ENCODE assay signal across 8 cellular contexts in the genomic region with DNA sequence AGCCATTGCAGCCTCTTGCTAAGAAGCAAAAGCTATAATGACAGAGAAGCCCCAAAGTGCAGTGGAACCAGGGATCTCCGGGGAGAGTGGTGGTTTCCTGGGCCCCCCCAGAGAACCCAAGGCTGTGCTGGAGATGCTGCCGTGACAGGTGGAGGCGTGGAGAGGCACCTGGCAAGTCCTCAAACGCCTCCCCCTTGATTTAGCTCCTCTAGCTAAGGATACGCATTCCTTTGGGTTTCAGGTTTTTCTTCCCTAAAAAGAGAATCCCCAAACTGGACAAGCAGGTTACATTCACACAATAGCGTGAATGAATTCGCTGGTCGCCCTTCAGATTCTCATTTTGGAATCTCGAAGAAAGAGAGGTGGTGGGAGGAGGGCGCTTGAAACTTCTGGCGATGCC. TPM values are rescaled to one million over a fixed set of nuclear protein-coding genes. Genes with fewer than 3 reads are reported as not detected.
A peak's percentile ranks its signal among the peaks of the same experiment; 100 is the strongest.
DNase-seq lines count a peak whose midpoint lies in the region; ATAC-seq, FAIRE-seq and TF ChIP-seq lines count a peak whose summit lies in the region.

No MANE protein-coding gene starts in this region.

- peaks cover 38% of the 10 kb centered on the region for H3K79me2 ChIP-seq in Loucy (ENCODE audit: insufficient read depth, low read length)

- H3K9ac ChIP-seq in Loucy (ENCODE audit: low read depth, low read length, poor library complexity, severe bottlenecking): no peak overlapping the region

- H3K36me3 ChIP-seq in Loucy (ENCODE audit: insufficient read depth, low read length) (no peaks in the 10 kb centered on the region), ectodermal cell (ENCODE audit: control insufficient read depth, insufficient read depth, low read length) (no peaks in the 10 kb centered on the region)

- peak overlapping the region; percentile 95 for H3K4me3 Mint-ChIP-seq in natural killer cell

- ATAC-seq in natural killer cell: no peak
- no peak for ATAC-seq in GM18498 (IDR thresholded peaks at IDR 0.05; ENCODE audit: unreplicated experiment)

- no peaks in the 10 kb centered on the region for H3K36me3 Mint-ChIP-seq in natural killer cell

- peak overlapping the region; percentile 73 for H3K4me2 ChIP-seq in Loucy (ENCODE audit: low read depth, low read length, poor library complexity, severe bottlenecking)

- peak overlapping the region; percentile 85; the same call in 1 of the 2 replicates for H2AFZ ChIP-seq in Loucy (ENCODE audit: low read length)

- TF ChIP-seq CTCF in AG09309 (IDR thresholded peaks at IDR 0.05; ENCODE audit: control insufficient read depth, insufficient read depth, low read depth, low read length, missing control alignments): no peak
- no peak for TF ChIP-seq CTCF in Loucy (conservative IDR thresholded peaks at IDR 0.05; ENCODE audit: low read length)
- TF ChIP-seq CTCF in natural killer cell (IDR thresholded peaks at IDR 0.05): no peak

- no peaks in the 10 kb centered on the region for H3K27me3 ChIP-seq in Loucy (ENCODE audit: insufficient read depth, low read length, poor library complexity, severe bottlenecking)
- peaks cover 21% of the 10 kb centered on the region for H3K27me3 ChIP-seq in ectodermal cell (ENCODE audit: control insufficient read depth, insufficient read depth, low read length, poor library complexity, severe bottlenecking)

- no peak overlapping the region for H3K27ac ChIP-seq in ectodermal cell (ENCODE audit: insufficient read depth, low read depth, low read length, poor library complexity, severe bottlenecking)

- no peak for TF ChIP-seq POLR2A in GM12892 (IDR thresholded peaks at IDR 0.05; ENCODE audit: low read depth, low read length)

- peak overlapping the region; percentile 88 to 93 for H3K27ac Mint-ChIP-seq in natural killer cell

- 32 to 37% methylated on average over 11 of the region's 11 CpGs for WGBS in ectodermal cell, 2 experiments

- H3K27me3 Mint-ChIP-seq in natural killer cell (ENCODE audit: low read depth in 2 of 2): no peaks in the 10 kb centered on the region

- H4K20me1 ChIP-seq in Loucy (ENCODE audit: insufficient read depth, low read length, poor library complexity, severe bottlenecking): peaks cover 33% of the 10 kb centered on the region

- H3K4me1 ChIP-seq in Loucy (ENCODE audit: insufficient read depth, low read length, poor library complexity, severe bottlenecking): peaks cover 31% of the 10 kb centered on the region
- peaks cover 19% of the 10 kb centered on the region for H3K4me1 ChIP-seq in ectodermal cell (ENCODE audit: control insufficient read depth, insufficient read depth, low read length)

- no peaks in the 10 kb centered on the region for H3F3A ChIP-seq in Loucy (ENCODE audit: low read depth)

- intact Hi-C loops in natural killer cell (cut with micrococcal nuclease): loop anchor here (10.0 kb wide), 1 partner anchor 217 kb away; no protein-coding TSS in a partner anchor

- H3K4me1 Mint-ChIP-seq in natural killer cell: peaks cover 42 to 50% of the 10 kb centered on the region in 2 donors

- DNase-seq in AG09309 (ENCODE audit: low read depth) (no peak), natural killer cell (no peak), GM12892 (ENCODE audit: insufficient read length) (no peak), NCI-H2227 (lab: John Stamatoyannopoulos, UW; ENCODE audit: unreplicated experiment) (no peak), NCI-H226 (no peak)

- H3K9me2 ChIP-seq in Loucy (replicated peaks; ENCODE audit: low read depth, low read length): no peaks in the 10 kb centered on the region

- peak overlapping the region; percentile 89 for H3K4me3 ChIP-seq in AG09309 (ENCODE audit: control insufficient read depth, low read depth, low read length)
- H3K4me3 ChIP-seq in Loucy (ENCODE audit: low read length, poor library complexity, severe bottlenecking): peak overlapping the region; percentile 85
- H3K4me3 ChIP-seq in ectodermal cell (ENCODE audit: insufficient read depth, low read depth, low read length): peak overlapping the region; percentile 75

- no peaks in the 10 kb centered on the region for H3K9me3 Mint-ChIP-seq in natural killer cell

- FAIRE-seq in GM12892 (lab: Jason Lieb, UNC): no peak

- H3K9me3 ChIP-seq in Loucy (ENCODE audit: insufficient read depth, low read depth, low read length) (no peaks in the 10 kb centered on the region), ectodermal cell (ENCODE audit: control insufficient read depth, low read length) (no peaks in the 10 kb centered on the region)

RNA-seq across cellular contexts. Expression of a gene that starts 0.9 kb away (rescaled TPM):
- polyA plus RNA-seq in ectodermal cell (2013, experiment 1 of 4): 243 TPM
- polyA plus RNA-seq in ectodermal cell (2013, experiment 2 of 4): 256 TPM
- polyA plus RNA-seq in ectodermal cell (2013, experiment 3 of 4): 189 TPM
- 207 TPM for polyA plus RNA-seq in ectodermal cell (2013, experiment 4 of 4)
- 100 to 1,000 TPM; 134 to 144 (median 140) TPM for total RNA-seq in natural killer cell
- 229 TPM for polyA plus RNA-seq in GM12892 (2012; ENCODE audit: missing spikeins)
